9 cellular contexts compared by ENCODE assay signal in genomic region chr1:43348343-43348808, GRCh38. TPM values are rescaled to one million over a fixed set of nuclear protein-coding genes. Genes with fewer than 3 reads are reported as not detected.
A peak's percentile ranks its signal among the peaks of the same experiment; 100 is the strongest.
DNase-seq lines count a peak whose midpoint lies in the region; ATAC-seq and TF ChIP-seq lines count a peak whose summit lies in the region.
"Had no signal": no experiment of that assay in that cellular context is flagged by ENCODE, and none has a peak within 500 bp of the region (broad histone marks: within the 10 kb centered on the region; RNA-seq: fewer than 3 reads in every experiment).

No MANE protein-coding gene starts in this region.

- H3K4me2 ChIP-seq in OCI-LY7 (ENCODE audit: low read length), result peak overlapping the region; percentile 72

- peak overlapping the region; percentile 66; the same call in 1 of the 2 replicates for H2AFZ ChIP-seq in OCI-LY7 (ENCODE audit: low read length)
- peak overlapping the region; percentile 95 for H2AFZ ChIP-seq in neuron (ENCODE audit: low read depth, low read length)

- ATAC-seq in HG03520 (IDR thresholded peaks at IDR 0.05; ENCODE audit: unreplicated experiment), result no peak

- H3K27me3 ChIP-seq in H7 (ENCODE audit: control insufficient read depth, insufficient read depth, low read length) (peaks cover 9% of the 10 kb centered on the region), neuron (ENCODE audit: insufficient read depth, low read length) (peaks cover 26% of the 10 kb centered on the region)

- BruUV-seq in OCI-LY7 (replicated peaks; lab: Mats Ljungman, UMichigan), result no TSS peak

- no peak overlapping the region for H3K27ac ChIP-seq in OCI-LY7 (ENCODE audit: low read depth, low read length, poor library complexity, severe bottlenecking)

- H3K9me2 ChIP-seq in OCI-LY7 (ENCODE audit: insufficient read depth, low read length), result no peaks in the 10 kb centered on the region

- no peaks in the 10 kb centered on the region for H3K79me2 ChIP-seq in OCI-LY7 (ENCODE audit: insufficient read depth, low read depth, low read length)

- DNase-seq in H7 (no peak), OCI-LY7 (ENCODE audit: low spot score) (no peak), epithelial cell of proximal tubule (ENCODE audit: low read depth) (no peak), KG1 (lab: John Stamatoyannopoulos, UW) (no peak), GM19238 (ENCODE audit: insufficient read length, low spot score) (no peak)
- DNase-seq in effector CD4-positive, alpha-beta T cell, result no peak

- CTCF ChIA-PET in OCI-LY7 (lab: Charles Lee; ENCODE audit: unreplicated experiment), result no interaction called here

- peak overlapping the region; percentile 75 for H3K4me3 ChIP-seq in H7 (ENCODE audit: insufficient read depth, low read depth, low read length)
- H3K4me3 ChIP-seq in OCI-LY7 (ENCODE audit: low read depth, low read length, poor library complexity, severe bottlenecking), result peak overlapping the region; percentile 64
- H3K4me3 ChIP-seq in epithelial cell of proximal tubule (ENCODE audit: low read depth, low read length), result peak overlapping the region; percentile 61
- peak overlapping the region; percentile 34 for H3K4me3 ChIP-seq in neuron (ENCODE audit: low read length)

- TF ChIP-seq CTCF in OCI-LY7 (conservative IDR thresholded peaks at IDR 0.05; ENCODE audit: low read length) (no peak), epithelial cell of proximal tubule (conservative IDR thresholded peaks at IDR 0.05; ENCODE audit: low read depth, low read length) (no peak)

- H3K4me1 ChIP-seq in OCI-LY7 (ENCODE audit: insufficient read depth, low read length, poor library complexity, severe bottlenecking) (peaks cover 16% of the 10 kb centered on the region), neuron (ENCODE audit: insufficient read depth, low read length) (peaks cover 11% of the 10 kb centered on the region)

- H3K9me3 ChIP-seq in OCI-LY7 (ENCODE audit: low read length) (no peaks in the 10 kb centered on the region), neuron (ENCODE audit: low read length) (no peaks in the 10 kb centered on the region)

- H4K20me1 ChIP-seq in OCI-LY7 (ENCODE audit: insufficient read depth, low read length), result no peaks in the 10 kb centered on the region

- no peaks in the 10 kb centered on the region for H3K36me3 ChIP-seq in H7 (replicated peaks; ENCODE audit: control insufficient read depth, insufficient read depth, low read length)
- H3K36me3 ChIP-seq in OCI-LY7 (ENCODE audit: insufficient read depth, low read length), result no peaks in the 10 kb centered on the region
- H3K36me3 ChIP-seq in neuron (ENCODE audit: insufficient read depth, low read length), result no peaks in the 10 kb centered on the region

- POLR2A ChIA-PET in OCI-LY7 (lab: Charles Lee), result no interaction called here

- intact Hi-C loops in OCI-LY7 (cut with micrococcal nuclease; ENCODE audit: unreplicated experiment), result no loop called here

RNA-seq across cellular contexts. Expression of gene CDC20, which starts 10.4 kb away (rescaled TPM):
- total RNA-seq in H7 (2014; rRNA removed; shearing (Covaris generic)), result 493 and 564 TPM in 2 replicates
- total RNA-seq in OCI-LY7 (2014; rRNA removed; shearing (Covaris generic)), result 153 and 174 TPM in 2 replicates
- total RNA-seq in OCI-LY7 (2022), result 209 and 223 TPM in 2 replicates
- total RNA-seq in epithelial cell of proximal tubule, result 166 and 308 TPM in 2 replicates

RNA-seq across cellular contexts. Expression of gene MPL, which starts 10.8 kb away (rescaled TPM):
- 0.48 TPM in 1 of 2 replicates, not detected in the other for total RNA-seq in H7 (2014; rRNA removed; shearing (Covaris generic))
- total RNA-seq in OCI-LY7 (2014; rRNA removed; shearing (Covaris generic)), result not detected in 2 replicates
- total RNA-seq in OCI-LY7 (2022), result not detected in 2 replicates
- not detected in 2 replicates for total RNA-seq in epithelial cell of proximal tubule
- total RNA-seq: M059J had no signal

RNA-seq across cellular contexts. Expression of gene ELOVL1, which starts 19.4 kb away (rescaled TPM):
- total RNA-seq in H7 (2014; rRNA removed; shearing (Covaris generic)), result 44.6 and 61.3 TPM in 2 replicates
- 24.4 and 35.9 TPM in 2 replicates for total RNA-seq in OCI-LY7 (2014; rRNA removed; shearing (Covaris generic))
- total RNA-seq in OCI-LY7 (2022) (38.2 and 43.9 TPM in 2 replicates), epithelial cell of proximal tubule (100 and 143 TPM in 2 replicates)

RNA-seq across cellular contexts. Expression of gene MED8, which starts 41.2 kb away (rescaled TPM):
- 37.6 and 41.2 TPM in 2 replicates for total RNA-seq in H7 (2014; rRNA removed; shearing (Covaris generic))
- total RNA-seq in OCI-LY7 (2014; rRNA removed; shearing (Covaris generic)), result 37.6 and 38.8 TPM in 2 replicates
- total RNA-seq in OCI-LY7 (2022) (37.8 and 38.4 TPM in 2 replicates), epithelial cell of proximal tubule (25.2 and 41.7 TPM in 2 replicates)

RNA-seq across cellular contexts. Expression of gene SZT2, which starts 41.3 kb away (rescaled TPM):
- total RNA-seq in H7 (2014; rRNA removed; shearing (Covaris generic)), result 12.2 and 19.0 TPM in 2 replicates
- 25.2 and 33.7 TPM in 2 replicates for total RNA-seq in OCI-LY7 (2014; rRNA removed; shearing (Covaris generic))
- total RNA-seq in OCI-LY7 (2022) (79.4 and 79.8 TPM in 2 replicates), epithelial cell of proximal tubule (7.7 and 10.6 TPM in 2 replicates)
